Comparison of ENCODE assay signal across 14 cellular contexts in the genomic region with DNA sequence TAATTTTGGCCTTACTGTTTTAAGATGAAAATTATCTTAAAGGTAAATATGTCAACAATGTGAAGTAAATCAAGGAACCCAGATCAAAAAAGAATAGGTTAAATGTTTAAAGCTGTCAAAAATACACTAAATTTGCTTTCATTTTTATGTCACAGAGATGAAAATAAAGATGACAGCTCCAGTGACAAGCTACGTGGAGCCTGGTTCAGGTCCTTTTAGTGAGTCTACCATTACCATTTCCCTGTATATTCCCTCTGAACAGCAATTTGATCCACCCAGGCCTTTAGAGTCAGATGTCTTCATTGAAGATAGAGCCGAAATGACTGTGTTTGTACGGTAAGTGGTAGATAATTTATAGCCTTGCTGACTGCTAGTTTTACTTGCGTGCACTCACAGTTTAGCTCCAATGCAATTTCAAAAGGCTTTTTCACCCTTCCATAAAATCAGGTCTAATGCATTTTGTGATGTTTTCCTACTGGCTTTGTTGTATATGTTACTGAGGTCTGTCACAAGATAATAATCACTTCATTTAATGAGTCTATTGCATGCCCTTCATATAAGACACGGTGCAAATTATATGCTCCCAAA. TPM values are rescaled to one million over a fixed set of nuclear protein-coding genes. Genes with fewer than 3 reads are reported as not detected.
DNase-seq lines count a peak whose midpoint lies in the region; ATAC-seq and TF ChIP-seq lines count a peak whose summit lies in the region.
"Had no signal": no experiment of that assay in that cellular context is flagged by ENCODE, and none has a peak within 500 bp of the region (broad histone marks: within the 10 kb centered on the region; RNA-seq: fewer than 3 reads in every experiment).

No MANE protein-coding gene starts in this region.

- H3K4me1 ChIP-seq in PC-3 (ENCODE audit: insufficient read depth, low read length): peaks cover 33% of the 10 kb centered on the region
- peaks cover 16 to 71% (median 28%) of the 10 kb centered on the region in 3 donors for H3K4me1 ChIP-seq in esophagus squamous epithelium
- peaks cover 0 to 28% (median 14%) of the 10 kb centered on the region in 4 donors for H3K4me1 ChIP-seq in transverse colon
- no peaks in the 10 kb centered on the region for H3K4me1 ChIP-seq in uterus

- H3K27me3 Mint-ChIP-seq in activated naive CD4-positive, alpha-beta T cell treated with anti-CD3 and anti-CD28 coated beads, Interleukin-2, amount 50 U/mL, for 24 hours: no peaks in the 10 kb centered on the region

- DNase-seq in activated naive CD4-positive, alpha-beta T cell (lab: John Stamatoyannopoulos, UW): no peak
- DNase-seq in PC-3 (no peak), esophagus squamous epithelium (lab: John Stamatoyannopoulos, UW) (no peak), transverse colon (no peak), uterus (no peak)
- DNase-seq: activated CD8-positive, alpha-beta memory T cell treated with anti-CD3 and anti-CD28 coated beads for 24 hours; kidney; NCI-H1694 treated with DMSO at 0.1 percent for 48 hours; SHP77 treated with DMSO at 0.1 percent for 48 hours; upper lobe of right lung had no signal

- intact Hi-C loops in PC-3 (cut with micrococcal nuclease) (no loop called here), esophagus squamous epithelium (cut with DNase I) (loop anchor here (10.0 kb wide), 1 partner anchor 291 kb away; no protein-coding TSS in a partner anchor), transverse colon (cut with DNase I; ENCODE audit: low total_unique reads) (loop anchor here (10.0 kb wide), 1 partner anchor 291 kb away; no protein-coding TSS in a partner anchor), uterus (cut with DNase I; ENCODE audit: low total_unique reads) (no loop called here)

- no peak for TF ChIP-seq CTCF in PC-3 (conservative IDR thresholded peaks at IDR 0.05; ENCODE audit: low read depth, low read length)
- TF ChIP-seq CTCF in esophagus squamous epithelium (IDR thresholded peaks at IDR 0.05): no peak
- TF ChIP-seq CTCF in transverse colon (IDR thresholded peaks at IDR 0.05): no peak
- TF ChIP-seq CTCF in uterus (IDR thresholded peaks at IDR 0.05): no peak

- H3K9ac ChIP-seq in PC-3 (ENCODE audit: low read length): no peak overlapping the region

- peaks cover 11% of the 10 kb centered on the region for H3K36me3 Mint-ChIP-seq in activated naive CD4-positive, alpha-beta T cell treated with anti-CD3 and anti-CD28 coated beads, Interleukin-2, amount 50 U/mL, for 24 hours

- no peaks in the 10 kb centered on the region for H3K9me2 ChIP-seq in PC-3 (replicated peaks; ENCODE audit: low read length)

- ATAC-seq in PC-3: no peak
- no peak for ATAC-seq in HG02981 (IDR thresholded peaks at IDR 0.05; ENCODE audit: unreplicated experiment)
- ATAC-seq in GM18498 (IDR thresholded peaks at IDR 0.05; ENCODE audit: unreplicated experiment): no peak
- ATAC-seq: upper lobe of right lung had no signal

- no peaks in the 10 kb centered on the region for H3K9me3 ChIP-seq in PC-3 (ENCODE audit: low read length)
- H3K9me3 ChIP-seq in esophagus squamous epithelium: no peaks in the 10 kb centered on the region
- no peaks in the 10 kb centered on the region for H3K9me3 ChIP-seq in transverse colon
- no peaks in the 10 kb centered on the region for H3K9me3 ChIP-seq in uterus
- H3K9me3 ChIP-seq: upper lobe of right lung had no signal

- no peaks in the 10 kb centered on the region for H3K9me3 Mint-ChIP-seq in activated naive CD4-positive, alpha-beta T cell treated with anti-CD3 and anti-CD28 coated beads, Interleukin-2, amount 50 U/mL, for 24 hours

- in situ Hi-C loops in transverse colon (cut with MboI; ENCODE audit: low pct_ligation_motif_present in 1 of 4, low pct_unique_long_range_greater_than_20kb in 1 of 4, low sequenced_read_pairs in 3 of 4): loop anchor here in 3 of 4 donors (25.0 kb wide), 2 partner anchors 294 to 356 kb away; partner anchors contain the start of genes CCDC28A (in 2 of the 3) and PERP (in 2 of the 3)

- POLR2A ChIA-PET in PC-3 (lab: Charles Lee; ENCODE audit: unreplicated experiment): no interaction called here

- H3K27ac Mint-ChIP-seq in activated naive CD4-positive, alpha-beta T cell treated with anti-CD3 and anti-CD28 coated beads, Interleukin-2, amount 50 U/mL, for 24 hours: peak overlapping the region; percentile 33

- CTCF ChIA-PET in PC-3 (lab: Charles Lee): no interaction called here

- H3K27me3 ChIP-seq in PC-3 (ENCODE audit: low read length) (no peaks in the 10 kb centered on the region), esophagus squamous epithelium (no peaks in the 10 kb centered on the region), transverse colon (no peaks in the 10 kb centered on the region), uterus (no peaks in the 10 kb centered on the region)
- H3K27me3 ChIP-seq: upper lobe of right lung had no signal

- no peak overlapping the region for H3K27ac ChIP-seq in PC-3 (ENCODE audit: low read length)
- H3K27ac ChIP-seq in esophagus squamous epithelium: peak overlapping the region in 3 of 4 donors; percentile 94 to 99 (median 97)
- peak overlapping the region; percentile 94 to 97 (median 95) for H3K27ac ChIP-seq in transverse colon
- H3K27ac ChIP-seq in uterus: peak overlapping the region in 1 of 2 donors; percentile 97

- 78 to 86% methylated on average over 5 of the region's 5 CpGs for WGBS in esophagus squamous epithelium, 2 donors
- WGBS in transverse colon (ENCODE audit: low coverage in 1 of 2), 2 donors: 43 to 61% methylated on average over 5 of the region's 5 CpGs

- no peaks in the 10 kb centered on the region for H4K20me1 ChIP-seq in PC-3 (ENCODE audit: low read length)

- H3K4me3 ChIP-seq in PC-3 (ENCODE audit: low read length) (peak overlapping the region; percentile 95; the same call in 1 of the 2 replicates), esophagus squamous epithelium (peak overlapping the region; percentile 75 to 98 (median 88)), transverse colon (peak overlapping the region in 1 of 4 donors; percentile 83), uterus (no peak overlapping the region)

- TF ChIP-seq EP300 in transverse colon (IDR thresholded peaks at IDR 0.05; ENCODE audit: low read depth): no peak

- no TSS peak for BruUV-seq in PC-3 (replicated peaks; lab: Mats Ljungman, UMichigan)

- H3K4me3 Mint-ChIP-seq in activated naive CD4-positive, alpha-beta T cell treated with anti-CD3 and anti-CD28 coated beads, Interleukin-2, amount 50 U/mL, for 24 hours: peak overlapping the region; percentile 6

- H3K4me2 ChIP-seq in PC-3 (ENCODE audit: low read length): peak overlapping the region; percentile 83

- H3F3A ChIP-seq in PC-3 (ENCODE audit: low read length, unreplicated experiment): no peaks in the 10 kb centered on the region

- H3K79me2 ChIP-seq in PC-3 (ENCODE audit: low read length): peaks cover 10% of the 10 kb centered on the region

- no peak for TF ChIP-seq POLR2A in esophagus squamous epithelium (IDR thresholded peaks at IDR 0.05)
- no peak for TF ChIP-seq POLR2A in transverse colon (IDR thresholded peaks at IDR 0.05)
- TF ChIP-seq POLR2A in uterus (IDR thresholded peaks at IDR 0.05): no peak

- H3K4me1 Mint-ChIP-seq in activated naive CD4-positive, alpha-beta T cell treated with anti-CD3 and anti-CD28 coated beads, Interleukin-2, amount 50 U/mL, for 24 hours: peaks cover 32% of the 10 kb centered on the region

- H3K36me3 ChIP-seq in PC-3 (ENCODE audit: low read depth, low read length): peaks cover 26% of the 10 kb centered on the region
- H3K36me3 ChIP-seq in esophagus squamous epithelium: peaks cover 11 to 55% (median 22%) of the 10 kb centered on the region in 3 donors
- H3K36me3 ChIP-seq in transverse colon: peaks cover 0 to 24% (median 7%) of the 10 kb centered on the region in 4 donors
- no peaks in the 10 kb centered on the region for H3K36me3 ChIP-seq in uterus

- H2AFZ ChIP-seq in PC-3 (ENCODE audit: low read length): no peak overlapping the region

RNA-seq across cellular contexts. Expression of gene HEBP2, which starts 1.9 kb away (rescaled TPM):
- total RNA-seq in PC-3 (2014; rRNA removed) (58.9 and 74.6 TPM in 2 replicates), esophagus squamous epithelium (100 to 1,000 TPM in 2 of 4 donors, 10 to 100 TPM in 2; 62.1 to 193 (median 90.8) TPM), transverse colon (10 to 100 TPM; 33.3 to 77.8 (median 73.4) TPM), uterus (10 to 100 TPM in 3 of 4 donors, 1 to 10 TPM in 1; 8.5 to 80.7 (median 35.1) TPM)

RNA-seq across cellular contexts. Expression of gene SMIM28, which starts 28.2 kb away (rescaled TPM):
- not detected in 2 replicates for total RNA-seq in PC-3 (2014; rRNA removed)
- total RNA-seq in esophagus squamous epithelium: not detected
- total RNA-seq in transverse colon: under 1 TPM in 1 of 4 donors, not detected in 3; 0.96 TPM
- not detected for total RNA-seq in uterus
- total RNA-seq: kidney, pulmonary artery endothelial cell, upper lobe of right lung had no signal

Comparison
In these comparisons a context has a peak if more than half of its experiments do, and no peak if none do; other contexts are left out.
1. H3K4me3 ChIP-seq: peak in PC-3 (single experiment) and esophagus squamous epithelium (4 of 4); none in uterus (0 of 2).
2. intact Hi-C loops: an anchor here in esophagus squamous epithelium (10.0 kb wide) and transverse colon (10.0 kb wide); none called in PC-3 and uterus.